ENCODE assay signal across 13 cellular contexts in the genomic region with DNA sequence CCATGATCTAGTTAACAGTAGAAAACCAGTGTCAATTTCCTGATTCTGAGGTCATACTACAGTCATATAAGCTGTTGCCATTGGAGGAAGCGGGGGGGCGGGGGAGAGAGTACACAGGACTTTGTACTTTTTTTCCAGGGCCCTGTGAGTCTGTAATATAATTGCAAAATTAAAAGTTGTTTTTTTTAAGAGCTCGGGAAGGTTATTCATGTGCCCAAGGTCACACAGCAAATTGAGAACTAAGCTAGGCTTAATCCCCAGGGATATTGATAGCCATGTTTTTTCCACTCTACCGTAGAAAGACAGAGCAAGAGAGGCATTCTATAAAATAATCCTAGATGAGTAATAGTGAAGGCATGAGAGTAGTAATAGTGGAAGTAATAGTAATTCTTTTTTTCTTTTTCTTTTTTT.
DNase-seq lines count a peak whose midpoint lies in the region; ATAC-seq and TF ChIP-seq lines count a peak whose summit lies in the region.
"Had no signal": no experiment of that assay in that cellular context is flagged by ENCODE, and none has a peak within 500 bp of the region (broad histone marks: within the 10 kb centered on the region; RNA-seq: fewer than 3 reads in every experiment).

No MANE protein-coding gene starts in this region.

- H3K56ac ChIP-seq in H9 (ENCODE audit: insufficient read length, low read depth, low read length) = no peak overlapping the region

- H2BK5ac ChIP-seq in H9 (ENCODE audit: insufficient read length, low read length) = no peak overlapping the region

- H3K79me1 ChIP-seq in H9 (ENCODE audit: insufficient read depth, low read depth, low read length, poor library complexity, severe bottlenecking) = no peaks in the 10 kb centered on the region

- H2BK12ac ChIP-seq in H9 (ENCODE audit: insufficient read length, low read depth, low read length) = no peak overlapping the region

- intact Hi-C loops in prostate gland (cut with DNase I) = no loop called here
- intact Hi-C loops in activated CD8-positive, alpha-beta T cell treated with anti-CD3 and anti-CD28 coated beads for 36 hours (cut with micrococcal nuclease) = no loop called here

- TF ChIP-seq CTCF in fibroblast of villous mesenchyme (IDR thresholded peaks at IDR 0.05; ENCODE audit: insufficient read depth, low read depth, low read length) (no peak), retinal pigment epithelial cell (conservative IDR thresholded peaks at IDR 0.05; ENCODE audit: low read depth, low read length) (no peak), prostate gland (IDR thresholded peaks at IDR 0.05) (no peak), H9 (conservative IDR thresholded peaks at IDR 0.05) (no peak)
- TF ChIP-seq CTCF in activated CD8-positive, alpha-beta T cell treated with anti-CD3 and anti-CD28 coated beads for 36 hours (IDR thresholded peaks at IDR 0.05) = no peak

- H2BK120ac ChIP-seq in H9 (ENCODE audit: low read depth, low read length, poor library complexity, severe bottlenecking) = no peak overlapping the region

- H3K27ac Mint-ChIP-seq in H9 = no peak overlapping the region
- no peak overlapping the region for H3K27ac Mint-ChIP-seq in activated CD8-positive, alpha-beta T cell treated with anti-CD3 and anti-CD28 coated beads for 36 hours

- no peaks in the 10 kb centered on the region for H3K23me2 ChIP-seq in H9 (ENCODE audit: insufficient read length, low read depth, low read length, poor library complexity, severe bottlenecking)

- TF ChIP-seq POLR2A in prostate gland (IDR thresholded peaks at IDR 0.05) = no peak

- no peaks in the 10 kb centered on the region for H3K36me3 ChIP-seq in prostate gland
- H3K36me3 ChIP-seq: right atrium auricular region had no signal

- H4K20me1 ChIP-seq in H9 (ENCODE audit: control insufficient read depth, insufficient read depth, insufficient read length) = no peaks in the 10 kb centered on the region

- H4K8ac ChIP-seq in H9 (replicated peaks; ENCODE audit: insufficient read length, low read depth, low read length) = no peak overlapping the region

- no peak overlapping the region for H3K4me3 ChIP-seq in fibroblast of villous mesenchyme (ENCODE audit: low read depth, low read length)
- no peak overlapping the region for H3K4me3 ChIP-seq in retinal pigment epithelial cell (ENCODE audit: low read length)
- H3K4me3 ChIP-seq in prostate gland = no peak overlapping the region
- H3K4me3 ChIP-seq: right atrium auricular region had no signal

- peaks cover 15% of the 10 kb centered on the region for H3K27me3 Mint-ChIP-seq in H9 (ENCODE audit: low read depth)
- H3K27me3 Mint-ChIP-seq in activated CD8-positive, alpha-beta T cell treated with anti-CD3 and anti-CD28 coated beads for 36 hours = peaks cover 2% of the 10 kb centered on the region

- no peak overlapping the region for H2BK20ac ChIP-seq in H9 (ENCODE audit: low read depth, low read length, poor library complexity, severe bottlenecking)

- no peak for ATAC-seq in HG02885 (IDR thresholded peaks at IDR 0.05; ENCODE audit: poor library complexity, unreplicated experiment)
- ATAC-seq in activated CD8-positive, alpha-beta T cell treated with anti-CD3 and anti-CD28 coated beads for 36 hours = no peak
- ATAC-seq: stimulated activated naive CD8-positive, alpha-beta T cell treated with anti-CD3 and anti-CD28 coated beads, Interleukin-15, amount 100 ng/mL, for 72 hours had no signal

- H3K27me3 ChIP-seq in prostate gland (replicated peaks; ENCODE audit: insufficient read depth) = no peaks in the 10 kb centered on the region
- no peaks in the 10 kb centered on the region for H3K27me3 ChIP-seq in H9 (ENCODE audit: insufficient read depth, low read length)
- H3K27me3 ChIP-seq: right atrium auricular region had no signal

- H3K9me3 ChIP-seq in prostate gland (no peaks in the 10 kb centered on the region), H9 (ENCODE audit: control insufficient read depth, low read depth, low read length) (no peaks in the 10 kb centered on the region)

- H3K4me2 ChIP-seq in H9 (ENCODE audit: insufficient read depth, insufficient read length, low read length) = no peak overlapping the region

- H3T11ph ChIP-seq in H9 (ENCODE audit: low read length) = no peak overlapping the region

- no peak overlapping the region for H4K5ac ChIP-seq in H9 (ENCODE audit: insufficient read length, low read depth, low read length)

- no peak overlapping the region for H3K4ac ChIP-seq in H9 (ENCODE audit: low read depth, low read length)

- CTCF ChIA-PET in activated CD8-positive, alpha-beta T cell treated with anti-CD3 and anti-CD28 coated beads for 36 hours (lab: Charles Lee) = no interaction called here

- H3K4me1 Mint-ChIP-seq in H9 = peaks cover 3 to 6% of the 10 kb centered on the region in 2 experiments; a peak in 3 of 4 replicates
- no peaks in the 10 kb centered on the region for H3K4me1 Mint-ChIP-seq in activated CD8-positive, alpha-beta T cell treated with anti-CD3 and anti-CD28 coated beads for 36 hours (ENCODE audit: low read depth)
- H3K4me1 Mint-ChIP-seq: naive B cell; stimulated activated naive CD8-positive, alpha-beta T cell treated with anti-CD3 and anti-CD28 coated beads, Interleukin-15, amount 100 ng/mL, for 72 hours had no signal

- no peak overlapping the region for H3K23ac ChIP-seq in H9 (ENCODE audit: insufficient read length, low read depth, low read length)

- no peaks in the 10 kb centered on the region for H3K79me2 ChIP-seq in H9 (ENCODE audit: insufficient read depth, low read length)

- DNase-seq in HCEC 1CT = peak; percentile 59
- peak; percentile 73 for DNase-seq in amniotic epithelial cell (ENCODE audit: low read depth)
- DNase-seq in fibroblast of villous mesenchyme (ENCODE audit: low read depth) = peak; percentile 38
- DNase-seq in retinal pigment epithelial cell (ENCODE audit: low read depth) = peak; percentile 61
- no peak for DNase-seq in prostate gland (ENCODE audit: low spot score)
- no peak for DNase-seq in H9
- DNase-seq in activated CD8-positive, alpha-beta T cell treated with anti-CD3 and anti-CD28 coated beads for 36 hours = no peak
- DNase-seq: activated CD4-positive, CD25-positive, alpha-beta regulatory T cell; kidney; naive B cell; stimulated activated naive CD8-positive, alpha-beta T cell treated with anti-CD3 and anti-CD28 coated beads, Interleukin-15, amount 100 ng/mL, for 72 hours had no signal

- POLR2A ChIA-PET in activated CD8-positive, alpha-beta T cell treated with anti-CD3 and anti-CD28 coated beads for 36 hours (lab: Charles Lee) = no interaction called here

- H3K9me3 Mint-ChIP-seq in H9 = peaks cover 12 to 24% of the 10 kb centered on the region in 2 experiments; a peak in 4 of 5 replicates
- H3K9me3 Mint-ChIP-seq in activated CD8-positive, alpha-beta T cell treated with anti-CD3 and anti-CD28 coated beads for 36 hours = peaks cover 15% of the 10 kb centered on the region

- H3K14ac ChIP-seq in H9 (ENCODE audit: insufficient read depth, low read length) = no peak overlapping the region

- H2AFZ ChIP-seq in H9 (ENCODE audit: low read length) = no peak overlapping the region

- no peak overlapping the region for H3K9ac ChIP-seq in H9 (ENCODE audit: extremely low read depth, insufficient read length, low read length)

- no peak overlapping the region for H2AK5ac ChIP-seq in H9 (ENCODE audit: insufficient read length, low read length)

- H3K4me1 ChIP-seq in prostate gland (replicated peaks) (no peaks in the 10 kb centered on the region), H9 (ENCODE audit: insufficient read depth, low read length) (no peaks in the 10 kb centered on the region)
- H3K4me1 ChIP-seq: right atrium auricular region had no signal

- no peak overlapping the region for H3K18ac ChIP-seq in H9 (ENCODE audit: insufficient read length, low read depth, low read length)

- no peak overlapping the region for H4K91ac ChIP-seq in H9 (ENCODE audit: insufficient read length, low read depth, low read length)

- H2BK15ac ChIP-seq in H9 (ENCODE audit: low read depth, low read length) = no peak overlapping the region

- H3K36me3 Mint-ChIP-seq in H9 (ENCODE audit: insufficient read depth in 1 of 3, low read depth in 3 of 3) = peaks cover 0 to 15% (median 5%) of the 10 kb centered on the region in 3 experiments; a peak in 5 of 7 replicates
- no peaks in the 10 kb centered on the region for H3K36me3 Mint-ChIP-seq in activated CD8-positive, alpha-beta T cell treated with anti-CD3 and anti-CD28 coated beads for 36 hours (ENCODE audit: low read depth)

- WGBS in prostate gland = 72% methylated on average over 4 of the region's 4 CpGs
- WGBS in H9 (ENCODE audit: extremely low coverage, insufficient read length, low lambda C conversion rate) = no CpG with 5 or more reads among the region's 4 CpGs

- no peak overlapping the region for H3K4me3 Mint-ChIP-seq in H9
- H3K4me3 Mint-ChIP-seq in activated CD8-positive, alpha-beta T cell treated with anti-CD3 and anti-CD28 coated beads for 36 hours = no peak overlapping the region
- H3K4me3 Mint-ChIP-seq: naive B cell; stimulated activated naive CD8-positive, alpha-beta T cell treated with anti-CD3 and anti-CD28 coated beads, Interleukin-15, amount 100 ng/mL, for 72 hours had no signal

- H3K27ac ChIP-seq in prostate gland (no peak overlapping the region), H9 (ENCODE audit: insufficient read length, low read depth, low read length) (no peak overlapping the region)
- H3K27ac ChIP-seq: right atrium auricular region had no signal

Comparison
In these comparisons a context has a peak if more than half of its experiments do, and no peak if none do; other contexts are left out.
1. DNase-seq: peak in HCEC 1CT (single experiment), amniotic epithelial cell (single experiment), fibroblast of villous mesenchyme (single experiment) and retinal pigment epithelial cell (single experiment); none in prostate gland (single experiment), H9 (single experiment) and activated CD8-positive, alpha-beta T cell treated with anti-CD3 and anti-CD28 coated beads for 36 hours (single experiment).